In the genomic region with DNA sequence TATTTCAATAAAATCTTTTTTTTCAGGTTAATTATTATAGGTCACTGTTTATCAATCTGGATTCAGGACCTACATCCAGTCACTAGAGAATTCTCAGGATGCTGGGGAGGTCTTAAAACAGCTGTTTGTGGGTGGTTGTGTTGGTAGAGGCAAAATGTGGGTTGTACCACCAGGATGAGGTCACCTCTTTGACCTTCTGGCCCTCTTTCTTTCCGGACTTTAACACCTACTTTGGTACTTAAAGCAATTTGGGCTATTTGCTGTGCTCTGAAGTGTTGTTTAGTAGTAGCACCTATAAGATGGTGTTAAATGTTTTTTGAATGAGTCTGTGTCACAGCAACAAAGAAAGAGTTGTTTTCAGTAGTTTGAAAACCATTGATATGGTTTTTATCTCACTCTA, we compare ENCODE assay signal across 1 cellular context.
TF ChIP-seq lines count a peak whose summit lies in the region.

No MANE protein-coding gene starts in this region.

TF ChIP-seq in HEK293, 187 proteins besides CTCF, POLR2A, EP300 and RAD21:
- TF ChIP-seq ZFHX2 (tag by site-specific recombination; conservative IDR thresholded peaks at IDR 0.05) (peak; percentile 83), BCL11B (tag by site-specific recombination; IDR thresholded peaks at IDR 0.05; ENCODE audit: low read depth) (no peak), ZNF549 (tag by site-specific recombination; IDR thresholded peaks at IDR 0.05) (no peak), OSR2 (tag by site-specific recombination; IDR thresholded peaks at IDR 0.05) (peak; percentile 17; the same call in 1 of the 2 replicates), ZNF488 (tag by site-specific recombination; IDR thresholded peaks at IDR 0.05) (no peak), EGR2 (tag by site-specific recombination; IDR thresholded peaks at IDR 0.05; ENCODE audit: low read depth) (peak; percentile 88), ZNF174 (tag by site-specific recombination; IDR thresholded peaks at IDR 0.05) (no peak), ZNF580 (tag by site-specific recombination; IDR thresholded peaks at IDR 0.05) (no peak), ZNF112 (tag by site-specific recombination; IDR thresholded peaks at IDR 0.05) (no peak), PRDM4 (tag by site-specific recombination; IDR thresholded peaks at IDR 0.05) (peak; percentile 91), REST (tag by site-specific recombination; IDR thresholded peaks at IDR 0.05) (no peak)
- TF ChIP-seq, protein P1, sequence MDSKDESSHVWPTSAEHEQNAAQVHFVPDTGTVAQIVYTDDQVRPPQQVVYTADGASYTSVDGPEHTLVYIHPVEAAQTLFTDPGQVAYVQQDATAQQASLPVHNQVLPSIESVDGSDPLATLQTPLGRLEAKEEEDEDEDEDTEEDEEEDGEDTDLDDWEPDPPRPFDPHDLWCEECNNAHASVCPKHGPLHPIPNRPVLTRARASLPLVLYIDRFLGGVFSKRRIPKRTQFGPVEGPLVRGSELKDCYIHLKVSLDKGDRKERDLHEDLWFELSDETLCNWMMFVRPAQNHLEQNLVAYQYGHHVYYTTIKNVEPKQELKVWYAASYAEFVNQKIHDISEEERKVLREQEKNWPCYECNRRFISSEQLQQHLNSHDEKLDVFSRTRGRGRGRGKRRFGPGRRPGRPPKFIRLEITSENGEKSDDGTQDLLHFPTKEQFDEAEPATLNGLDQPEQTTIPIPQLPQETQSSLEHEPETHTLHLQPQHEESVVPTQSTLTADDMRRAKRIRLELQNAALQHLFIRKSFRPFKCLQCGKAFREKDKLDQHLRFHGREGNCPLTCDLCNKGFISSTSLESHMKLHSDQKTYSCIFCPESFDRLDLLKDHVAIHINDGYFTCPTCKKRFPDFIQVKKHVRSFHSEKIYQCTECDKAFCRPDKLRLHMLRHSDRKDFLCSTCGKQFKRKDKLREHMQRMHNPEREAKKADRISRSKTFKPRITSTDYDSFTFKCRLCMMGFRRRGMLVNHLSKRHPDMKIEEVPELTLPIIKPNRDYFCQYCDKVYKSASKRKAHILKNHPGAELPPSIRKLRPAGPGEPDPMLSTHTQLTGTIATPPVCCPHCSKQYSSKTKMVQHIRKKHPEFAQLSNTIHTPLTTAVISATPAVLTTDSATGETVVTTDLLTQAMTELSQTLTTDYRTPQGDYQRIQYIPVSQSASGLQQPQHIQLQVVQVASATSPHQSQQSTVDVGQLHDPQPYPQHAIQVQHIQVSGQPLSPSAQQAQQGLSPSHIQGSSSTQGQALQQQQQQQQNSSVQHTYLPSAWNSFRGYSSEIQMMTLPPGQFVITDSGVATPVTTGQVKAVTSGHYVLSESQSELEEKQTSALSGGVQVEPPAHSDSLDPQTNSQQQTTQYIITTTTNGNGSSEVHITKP (tag by site-specific recombination; IDR thresholded peaks at IDR 0.05) = peak; percentile 58
